Comparison of ENCODE assay signal across 17 cellular contexts in genomic region chr1:178606839-178607238, GRCh38.
DNase-seq lines count a peak whose midpoint lies in the region; ATAC-seq and TF ChIP-seq lines count a peak whose summit lies in the region.
"Had no signal": no experiment of that assay in that cellular context is flagged by ENCODE, and none has a peak within 500 bp of the region (broad histone marks: within the 10 kb centered on the region; RNA-seq: fewer than 3 reads in every experiment).

No MANE protein-coding gene starts in this region.

- H3K9me3 ChIP-seq in Peyer's patch: no peaks in the 10 kb centered on the region
- H3K9me3 ChIP-seq in left lung: no peaks in the 10 kb centered on the region

- peaks cover 29% of the 10 kb centered on the region for H3K4me1 Mint-ChIP-seq in stimulated activated naive CD8-positive, alpha-beta T cell treated with anti-CD3 and anti-CD28 coated beads, Interleukin-15, Interleukin-2, amounts not matched to agents 100 ng/mL and 50 ng/mL, for 24 hours (ENCODE audit: low read depth)
- peaks cover 52% of the 10 kb centered on the region for H3K4me1 Mint-ChIP-seq in memory B cell

- no peak overlapping the region for H3K4me3 Mint-ChIP-seq in stimulated activated naive CD8-positive, alpha-beta T cell treated with anti-CD3 and anti-CD28 coated beads, Interleukin-15, Interleukin-2, amounts not matched to agents 100 ng/mL and 50 ng/mL, for 24 hours
- peak overlapping the region; percentile 24 for H3K4me3 Mint-ChIP-seq in memory B cell
- H3K4me3 Mint-ChIP-seq: CD14-positive monocyte, T-cell had no signal

- H3K4me3 ChIP-seq in Peyer's patch (no peak overlapping the region), left lung (no peak overlapping the region), dorsolateral prefrontal cortex (no peak overlapping the region)
- H3K4me3 ChIP-seq: PC-9 had no signal

- no peaks in the 10 kb centered on the region for H3K36me3 ChIP-seq in Peyer's patch
- H3K36me3 ChIP-seq in left lung: no peaks in the 10 kb centered on the region

- H3K27me3 ChIP-seq in Peyer's patch (no peaks in the 10 kb centered on the region), left lung (no peaks in the 10 kb centered on the region), dorsolateral prefrontal cortex (no peaks in the 10 kb centered on the region)

- no peaks in the 10 kb centered on the region for H3K36me3 Mint-ChIP-seq in stimulated activated naive CD8-positive, alpha-beta T cell treated with anti-CD3 and anti-CD28 coated beads, Interleukin-15, Interleukin-2, amounts not matched to agents 100 ng/mL and 50 ng/mL, for 24 hours (ENCODE audit: low read depth)
- H3K36me3 Mint-ChIP-seq in memory B cell: peaks cover 6% of the 10 kb centered on the region
- H3K36me3 Mint-ChIP-seq: CD14-positive monocyte, T-cell had no signal

- peak overlapping the region; percentile 27 for H3K27ac Mint-ChIP-seq in stimulated activated naive CD8-positive, alpha-beta T cell treated with anti-CD3 and anti-CD28 coated beads, Interleukin-15, Interleukin-2, amounts not matched to agents 100 ng/mL and 50 ng/mL, for 24 hours
- H3K27ac Mint-ChIP-seq in memory B cell: peak overlapping the region; percentile 93

- TF ChIP-seq POLR2A in Peyer's patch (IDR thresholded peaks at IDR 0.05): no peak

- no peak for DNase-seq in stimulated activated naive CD8-positive, alpha-beta T cell treated with anti-CD3 and anti-CD28 coated beads, Interleukin-15, Interleukin-2, amounts not matched to agents 100 U/mL and 50 U/mL, for 24 hours
- DNase-seq in Peyer's patch (no peak), memory B cell (ENCODE audit: low spot score in 2 of 2) (no peak), left lung (no peak), dorsolateral prefrontal cortex (no peak)
- DNase-seq: COR-L47, GOT3, MV-4-11, NCI-H1436, NCI-H2081, NCI-H524 treated with DMSO at 0.1 percent for 48 hours, PC-9, T-cell had no signal

- H3K4me1 ChIP-seq in Peyer's patch (peaks cover 0 to 27% (median 9%) of the 10 kb centered on the region in 4 donors), left lung (no peaks in the 10 kb centered on the region)

- H3K9me3 Mint-ChIP-seq in stimulated activated naive CD8-positive, alpha-beta T cell treated with anti-CD3 and anti-CD28 coated beads, Interleukin-15, Interleukin-2, amounts not matched to agents 100 ng/mL and 50 ng/mL, for 24 hours: no peaks in the 10 kb centered on the region
- H3K9me3 Mint-ChIP-seq in memory B cell: no peaks in the 10 kb centered on the region
- H3K9me3 Mint-ChIP-seq: CD14-positive monocyte, T-cell had no signal

- ATAC-seq in stimulated activated naive CD8-positive, alpha-beta T cell treated with anti-CD3 and anti-CD28 coated beads, Interleukin-15, Interleukin-2, amounts not matched to agents 100 U/mL and 50 U/mL, for 24 hours: no peak
- ATAC-seq in memory B cell (ENCODE audit: low read depth): no peak
- no peak for ATAC-seq in left lung
- no peak for ATAC-seq in GM19397 (IDR thresholded peaks at IDR 0.05; ENCODE audit: unreplicated experiment)
- no peak for ATAC-seq in GM19328 (IDR thresholded peaks at IDR 0.05; ENCODE audit: unreplicated experiment)
- ATAC-seq: T-cell had no signal

- TF ChIP-seq CTCF in Peyer's patch (IDR thresholded peaks at IDR 0.05) (no peak), left lung (IDR thresholded peaks at IDR 0.05) (no peak), dorsolateral prefrontal cortex (IDR thresholded peaks at IDR 0.05 in 54 of 56, conservative IDR thresholded peaks at IDR 0.05 in 2 of 56; ENCODE audit: low read depth in 1 of 56, partially characterized antibody in 56 of 56) (no peak)

- no peaks in the 10 kb centered on the region for H3K27me3 Mint-ChIP-seq in stimulated activated naive CD8-positive, alpha-beta T cell treated with anti-CD3 and anti-CD28 coated beads, Interleukin-15, Interleukin-2, amounts not matched to agents 100 ng/mL and 50 ng/mL, for 24 hours
- H3K27me3 Mint-ChIP-seq in memory B cell: no peaks in the 10 kb centered on the region

- H3K27ac ChIP-seq in Peyer's patch (peak overlapping the region in 3 of 4 donors; percentile 43 to 82 (median 71)), left lung (no peak overlapping the region), dorsolateral prefrontal cortex (no peak overlapping the region)

- intact Hi-C loops in left lung (cut with DNase I) (no loop called here), dorsolateral prefrontal cortex (cut with DNase I) (no loop called here)

Comparison
In these comparisons a context has a peak if more than half of its experiments do, and no peak if none do; other contexts are left out.
1. H3K27ac ChIP-seq: peak in Peyer's patch (3 of 4); none in left lung (0 of 2) and dorsolateral prefrontal cortex (0 of 59).